ENCODE assay signal across 2 cellular contexts in the genomic region with DNA sequence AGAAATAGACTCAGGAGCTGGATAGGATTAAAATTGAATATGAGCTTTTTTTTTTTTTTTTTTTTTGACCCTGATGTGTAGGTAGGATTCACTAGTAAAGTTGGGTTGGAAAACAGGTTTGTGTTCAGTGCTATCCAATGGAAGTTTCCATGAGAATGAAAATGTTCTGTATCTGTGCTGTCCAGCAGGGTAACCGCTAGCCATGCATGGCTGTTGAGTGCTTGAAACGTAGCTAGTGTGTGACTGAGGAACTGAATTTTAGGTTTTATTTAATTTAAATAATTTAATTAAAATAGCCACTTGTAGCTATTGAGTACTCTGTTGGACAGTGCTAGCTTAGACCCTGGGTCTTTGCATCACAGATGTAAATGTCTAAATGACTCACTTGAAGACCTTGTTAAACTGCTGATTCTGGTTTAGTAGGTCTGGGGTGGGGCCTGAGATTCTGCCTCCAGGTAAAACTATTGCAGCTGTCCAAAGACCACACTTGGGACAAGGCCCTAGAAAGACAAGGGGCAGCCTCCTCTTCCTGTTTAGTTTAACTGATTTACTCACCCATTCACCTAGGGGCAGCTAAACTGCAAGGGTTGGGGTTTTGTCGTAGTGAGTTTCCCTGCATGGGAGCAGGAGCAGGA.
TF ChIP-seq lines count a peak whose summit lies in the region.

No MANE protein-coding gene starts in this region.

TF ChIP-seq in HepG2, 621 proteins besides CTCF, POLR2A, EP300 and RAD21:
- 0 out of 4 replicates have a peak, but pooled peaks of 1 of the 2 experiments have one; percentile 12 for TF ChIP-seq MAFK (conservative IDR thresholded peaks at IDR 0.05 in 1 of 2, IDR thresholded peaks at IDR 0.05 in 1 of 2; ENCODE audit: low read length in 2 of 2)
- TF ChIP-seq ZNF629 (CRISPR knock-in tag; conservative IDR thresholded peaks at IDR 0.05) = peak; percentile 43; the same call in 1 of the 2 replicates
- 0 out of 2 replicates have a peak, but pooled peaks have one; percentile 18 for TF ChIP-seq ZMYM3 (CRISPR knock-in tag; IDR thresholded peaks at IDR 0.05)
- no peak for TF ChIP-seq MEIS1 (CRISPR knock-in tag; IDR thresholded peaks at IDR 0.05; ENCODE audit: borderline replicate concordance)
- TF ChIP-seq NONO (IDR thresholded peaks at IDR 0.05) = no peak
- 0 out of 2 replicates have a peak, but pooled peaks have one; percentile 27 for TF ChIP-seq NONO (CRISPR knock-in tag; conservative IDR thresholded peaks at IDR 0.05)
- TF ChIP-seq POGZ (CRISPR knock-in tag; IDR thresholded peaks at IDR 0.05) = peak; percentile 48; the same call in 1 of the 2 replicates
- TF ChIP-seq, protein P1, sequence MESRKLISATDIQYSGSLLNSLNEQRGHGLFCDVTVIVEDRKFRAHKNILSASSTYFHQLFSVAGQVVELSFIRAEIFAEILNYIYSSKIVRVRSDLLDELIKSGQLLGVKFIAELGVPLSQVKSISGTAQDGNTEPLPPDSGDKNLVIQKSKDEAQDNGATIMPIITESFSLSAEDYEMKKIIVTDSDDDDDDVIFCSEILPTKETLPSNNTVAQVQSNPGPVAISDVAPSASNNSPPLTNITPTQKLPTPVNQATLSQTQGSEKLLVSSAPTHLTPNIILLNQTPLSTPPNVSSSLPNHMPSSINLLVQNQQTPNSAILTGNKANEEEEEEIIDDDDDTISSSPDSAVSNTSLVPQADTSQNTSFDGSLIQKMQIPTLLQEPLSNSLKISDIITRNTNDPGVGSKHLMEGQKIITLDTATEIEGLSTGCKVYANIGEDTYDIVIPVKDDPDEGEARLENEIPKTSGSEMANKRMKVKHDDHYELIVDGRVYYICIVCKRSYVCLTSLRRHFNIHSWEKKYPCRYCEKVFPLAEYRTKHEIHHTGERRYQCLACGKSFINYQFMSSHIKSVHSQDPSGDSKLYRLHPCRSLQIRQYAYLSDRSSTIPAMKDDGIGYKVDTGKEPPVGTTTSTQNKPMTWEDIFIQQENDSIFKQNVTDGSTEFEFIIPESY (CRISPR knock-in tag; IDR thresholded peaks at IDR 0.05) = peak; percentile 62
- TF ChIP-seq ZFX (CRISPR knock-in tag; IDR thresholded peaks at IDR 0.05; ENCODE audit: low read depth) = 0 out of 2 replicates have a peak, but pooled peaks have one; percentile 27
- TF ChIP-seq HDAC1 (CRISPR knock-in tag; IDR thresholded peaks at IDR 0.05) = 0 out of 2 replicates have a peak, but pooled peaks have one; percentile 21
- TF ChIP-seq SAP130 (CRISPR knock-in tag; IDR thresholded peaks at IDR 0.05; ENCODE audit: low read depth) = peak; percentile 10; the same call in 1 of the 2 replicates
- TF ChIP-seq SRY (CRISPR knock-in tag; IDR thresholded peaks at IDR 0.05) = no peak
- TF ChIP-seq ZNF17 (CRISPR knock-in tag; IDR thresholded peaks at IDR 0.05) = no peak

TF ChIP-seq in liver, 16 proteins besides CTCF, POLR2A, EP300 and RAD21:
- no peak for TF ChIP-seq TAF1 (conservative IDR thresholded peaks at IDR 0.05)
- TF ChIP-seq, protein P1 (IDR thresholded peaks at IDR 0.05) = no peak
- TF ChIP-seq, protein P2, sequence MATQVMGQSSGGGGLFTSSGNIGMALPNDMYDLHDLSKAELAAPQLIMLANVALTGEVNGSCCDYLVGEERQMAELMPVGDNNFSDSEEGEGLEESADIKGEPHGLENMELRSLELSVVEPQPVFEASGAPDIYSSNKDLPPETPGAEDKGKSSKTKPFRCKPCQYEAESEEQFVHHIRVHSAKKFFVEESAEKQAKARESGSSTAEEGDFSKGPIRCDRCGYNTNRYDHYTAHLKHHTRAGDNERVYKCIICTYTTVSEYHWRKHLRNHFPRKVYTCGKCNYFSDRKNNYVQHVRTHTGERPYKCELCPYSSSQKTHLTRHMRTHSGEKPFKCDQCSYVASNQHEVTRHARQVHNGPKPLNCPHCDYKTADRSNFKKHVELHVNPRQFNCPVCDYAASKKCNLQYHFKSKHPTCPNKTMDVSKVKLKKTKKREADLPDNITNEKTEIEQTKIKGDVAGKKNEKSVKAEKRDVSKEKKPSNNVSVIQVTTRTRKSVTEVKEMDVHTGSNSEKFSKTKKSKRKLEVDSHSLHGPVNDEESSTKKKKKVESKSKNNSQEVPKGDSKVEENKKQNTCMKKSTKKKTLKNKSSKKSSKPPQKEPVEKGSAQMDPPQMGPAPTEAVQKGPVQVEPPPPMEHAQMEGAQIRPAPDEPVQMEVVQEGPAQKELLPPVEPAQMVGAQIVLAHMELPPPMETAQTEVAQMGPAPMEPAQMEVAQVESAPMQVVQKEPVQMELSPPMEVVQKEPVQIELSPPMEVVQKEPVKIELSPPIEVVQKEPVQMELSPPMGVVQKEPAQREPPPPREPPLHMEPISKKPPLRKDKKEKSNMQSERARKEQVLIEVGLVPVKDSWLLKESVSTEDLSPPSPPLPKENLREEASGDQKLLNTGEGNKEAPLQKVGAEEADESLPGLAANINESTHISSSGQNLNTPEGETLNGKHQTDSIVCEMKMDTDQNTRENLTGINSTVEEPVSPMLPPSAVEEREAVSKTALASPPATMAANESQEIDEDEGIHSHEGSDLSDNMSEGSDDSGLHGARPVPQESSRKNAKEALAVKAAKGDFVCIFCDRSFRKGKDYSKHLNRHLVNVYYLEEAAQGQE (IDR thresholded peaks at IDR 0.05) = peak; percentile 37
- no peak for TF ChIP-seq RXRA (IDR thresholded peaks at IDR 0.05)
